In genomic region chr6:56047931-56048520, GRCh38 we compare ENCODE assay signal across 12 cellular contexts.
"Had no signal": no experiment of that assay in that cellular context is flagged by ENCODE, and none has a peak within 500 bp of the region (broad histone marks: within the 10 kb centered on the region; RNA-seq: fewer than 3 reads in every experiment).

No MANE protein-coding gene starts in this region.

- H3K4me3 ChIP-seq: esophagus squamous epithelium, heart left ventricle, thoracic aorta had no signal

- DNase-seq: activated T-cell treated with anti-CD3 and anti-CD28 coated beads, Interleukin-2, amount 50 U/mL, for 1 hour; amniotic stem cell; esophagus squamous epithelium; foreskin keratinocyte; heart left ventricle; natural killer cell; occipital lobe; stimulated activated CD4-positive, alpha-beta T cell treated with anti-CD3 and anti-CD28 coated beads, Interleukin-4, amount 100 ng/mL, for 1 hour; stimulated activated naive CD8-positive, alpha-beta T cell treated with anti-CD3 and anti-CD28 coated beads, Interleukin-15, amount 100 ng/mL, for 72 hours; T-helper 17 cell had no signal

- H3K9me3 ChIP-seq: esophagus squamous epithelium, heart left ventricle, thoracic aorta had no signal

- H3K36me3 ChIP-seq: esophagus squamous epithelium, heart left ventricle, thoracic aorta had no signal

- H3K27me3 ChIP-seq: esophagus squamous epithelium, foreskin keratinocyte, heart left ventricle had no signal

- ATAC-seq: foreskin keratinocyte; heart left ventricle; left lobe of liver; natural killer cell; stimulated activated naive CD8-positive, alpha-beta T cell treated with anti-CD3 and anti-CD28 coated beads, Interleukin-15, amount 100 ng/mL, for 72 hours; T-helper 17 cell had no signal

- H3K4me1 ChIP-seq: esophagus squamous epithelium, foreskin keratinocyte had no signal

- H3K27ac ChIP-seq: esophagus squamous epithelium, foreskin keratinocyte, heart left ventricle, thoracic aorta had no signal
